Comparison of ENCODE assay signal across 1 cellular context in genomic region chr12:123389560-123390351, GRCh38.
TF ChIP-seq lines count a peak whose summit lies in the region.

No MANE protein-coding gene starts in this region.

TF ChIP-seq in GM12878, 131 proteins besides CTCF, POLR2A, EP300 and RAD21 (continued from another document):
- no peak for TF ChIP-seq MYB (IDR thresholded peaks at IDR 0.05; ENCODE audit: borderline replicate concordance, low read depth, low read length)
- TF ChIP-seq CEBPB (IDR thresholded peaks at IDR 0.05; ENCODE audit: borderline replicate concordance in 1 of 2, low read depth in 2 of 2, low read length in 2 of 2), result no peak
- no peak for TF ChIP-seq NRF1 (conservative IDR thresholded peaks at IDR 0.05; ENCODE audit: low read depth, low read length)
- TF ChIP-seq HDAC2 (IDR thresholded peaks at IDR 0.05), result no peak
- no peak for TF ChIP-seq MTA2 (IDR thresholded peaks at IDR 0.05; ENCODE audit: low read depth)
- TF ChIP-seq KDM1A (IDR thresholded peaks at IDR 0.05; ENCODE audit: borderline replicate concordance), result no peak
- no peak for TF ChIP-seq HSF1 (IDR thresholded peaks at IDR 0.05; ENCODE audit: low read depth, low read length)
- no peak for TF ChIP-seq PAX5 (IDR thresholded peaks at IDR 0.05; ENCODE audit: borderline replicate concordance, low read depth, low read length)
- no peak for TF ChIP-seq USF2 (IDR thresholded peaks at IDR 0.05; ENCODE audit: borderline replicate concordance, low read depth, low read length)
- no peak for TF ChIP-seq EZH2 (IDR thresholded peaks at IDR 0.05; ENCODE audit: borderline replicate concordance, control insufficient read depth, low read depth, low read length)
- TF ChIP-seq JUND (IDR thresholded peaks at IDR 0.05; ENCODE audit: low read depth, low read length), result no peak
- no peak for TF ChIP-seq ZZZ3 (IDR thresholded peaks at IDR 0.05; ENCODE audit: control insufficient read depth, insufficient read length, low read depth)
- TF ChIP-seq MTA3 (IDR thresholded peaks at IDR 0.05; ENCODE audit: borderline replicate concordance, low read length), result no peak
- no peak for TF ChIP-seq ATF7 (IDR thresholded peaks at IDR 0.05; ENCODE audit: low read depth)
- TF ChIP-seq IRF3 (IDR thresholded peaks at IDR 0.05), result no peak
